Comparison of ENCODE assay signal across 10 cellular contexts in genomic region chr6:4774296-4774695, GRCh38. TPM values are rescaled to one million over a fixed set of nuclear protein-coding genes. Genes with fewer than 3 reads are reported as not detected.
A peak's percentile ranks its signal among the peaks of the same experiment; 100 is the strongest.
DNase-seq lines count a peak whose midpoint lies in the region; ATAC-seq and TF ChIP-seq lines count a peak whose summit lies in the region.
"Had no signal": no experiment of that assay in that cellular context is flagged by ENCODE, and none has a peak within 500 bp of the region (broad histone marks: within the 10 kb centered on the region; RNA-seq: fewer than 3 reads in every experiment).

No MANE protein-coding gene starts in this region.

- H3K4me3 ChIP-seq in Caco-2 (ENCODE audit: low read depth, low read length) (peak overlapping the region; percentile 49), mucosa of descending colon (no peak overlapping the region)

- no peaks in the 10 kb centered on the region for H3K4me1 ChIP-seq in Caco-2
- H3K4me1 ChIP-seq in mucosa of descending colon (ENCODE audit: low read depth), result peaks cover 5% of the 10 kb centered on the region

- H3K9me3 Mint-ChIP-seq in Caco-2 (ENCODE audit: unreplicated experiment) (peaks cover 10% of the 10 kb centered on the region), IgD-negative memory B cell (peaks cover 0 to 4% (median 0%) of the 10 kb centered on the region in 3 donors), nephron progenitor cell (peaks cover 26% of the 10 kb centered on the region)
- H3K9me3 Mint-ChIP-seq in effector memory CD8-positive, alpha-beta T cell, result peaks cover 0 to 4% of the 10 kb centered on the region in 2 donors

- no peak for DNase-seq in Caco-2
- no peak for DNase-seq in effector memory CD8-positive, alpha-beta T cell
- DNase-seq in nephron progenitor cell, result no peak
- DNase-seq in EL, result no peak
- no peak for DNase-seq in middle frontal gyrus (ENCODE audit: extremely low spot score, low spot score)
- no peak for DNase-seq in mucosa of descending colon
- DNase-seq in Kasumi-1 (lab: John Stamatoyannopoulos, UW), result no peak
- DNase-seq: NCI-H2107 had no signal

- H3K4me3 Mint-ChIP-seq in Caco-2 (ENCODE audit: unreplicated experiment) (peak overlapping the region; percentile 93), IgD-negative memory B cell (peak overlapping the region; percentile 90 to 97 (median 95)), nephron progenitor cell (peak overlapping the region; percentile 89)
- peak overlapping the region; percentile 92 to 94 for H3K4me3 Mint-ChIP-seq in effector memory CD8-positive, alpha-beta T cell

- H3K27ac Mint-ChIP-seq in Caco-2 (ENCODE audit: unreplicated experiment), result peak overlapping the region; percentile 89
- H3K27ac Mint-ChIP-seq in IgD-negative memory B cell, result peak overlapping the region; percentile 69 to 92 (median 80)
- peak overlapping the region; percentile 83 to 94 for H3K27ac Mint-ChIP-seq in effector memory CD8-positive, alpha-beta T cell
- H3K27ac Mint-ChIP-seq in nephron progenitor cell, result no peak overlapping the region

- no peaks in the 10 kb centered on the region for H3K27me3 Mint-ChIP-seq in Caco-2 (ENCODE audit: insufficient read depth, unreplicated experiment)
- H3K27me3 Mint-ChIP-seq in IgD-negative memory B cell, result peaks cover 7% of the 10 kb centered on the region
- H3K27me3 Mint-ChIP-seq in effector memory CD8-positive, alpha-beta T cell, result no peaks in the 10 kb centered on the region
- peaks cover 42% of the 10 kb centered on the region for H3K27me3 Mint-ChIP-seq in nephron progenitor cell (ENCODE audit: low read depth, poor library complexity)

- TF ChIP-seq CTCF in Caco-2 (IDR thresholded peaks at IDR 0.05; ENCODE audit: insufficient read depth in 1 of 2, low read depth in 1 of 2, low read length in 1 of 2, severe bottlenecking in 1 of 2, unreplicated experiment in 1 of 2) (no peak), nephron progenitor cell (IDR thresholded peaks at IDR 0.05) (no peak), mucosa of descending colon (IDR thresholded peaks at IDR 0.05) (no peak)

- H3K36me3 ChIP-seq in Caco-2 (ENCODE audit: control insufficient read depth, insufficient read depth, low read length) (no peaks in the 10 kb centered on the region), mucosa of descending colon (ENCODE audit: low read depth) (no peaks in the 10 kb centered on the region)

- no peaks in the 10 kb centered on the region for H3K27me3 ChIP-seq in Caco-2 (replicated peaks; ENCODE audit: control insufficient read depth, insufficient read depth, low read length)

- no peak for ATAC-seq in effector memory CD8-positive, alpha-beta T cell (replicated peaks)
- no peak for ATAC-seq in mucosa of descending colon
- ATAC-seq: activated CD4-positive, CD25-positive, alpha-beta regulatory T cell treated with anti-CD3 and anti-CD28 coated beads, Interleukin-2, amount 50 U/mL, for 24 hours had no signal

- H3K4me1 Mint-ChIP-seq in Caco-2 (ENCODE audit: low read depth, unreplicated experiment) (peaks cover 8% of the 10 kb centered on the region), IgD-negative memory B cell (peaks cover 21 to 25% (median 25%) of the 10 kb centered on the region in 3 donors), nephron progenitor cell (peaks cover 22% of the 10 kb centered on the region)
- peaks cover 25 to 29% of the 10 kb centered on the region in 2 donors for H3K4me1 Mint-ChIP-seq in effector memory CD8-positive, alpha-beta T cell (ENCODE audit: low read depth in 2 of 2)

- intact Hi-C loops in Caco-2 (cut with micrococcal nuclease; ENCODE audit: unreplicated experiment) (loop anchor here (10.0 kb wide), 1 partner anchor 161 kb away; no protein-coding TSS in a partner anchor), mucosa of descending colon (cut with DNase I, micrococcal nuclease) (no loop called here)

- POLR2A ChIA-PET in Caco-2 (lab: Charles Lee), result no interaction called here

- peaks cover 5% of the 10 kb centered on the region; the same call in 1 of the 2 replicates for H3K9me3 ChIP-seq in Caco-2
- H3K9me3 ChIP-seq in mucosa of descending colon, result no peaks in the 10 kb centered on the region

- TSS peak; percentile 50 for BruUV-seq in Caco-2 (replicated peaks; lab: Mats Ljungman, UMichigan)

- CTCF ChIA-PET in Caco-2 (lab: Charles Lee), result no interaction called here

- H3K36me3 Mint-ChIP-seq in Caco-2 (ENCODE audit: insufficient read depth, unreplicated experiment), result no peaks in the 10 kb centered on the region
- peaks cover under 1% of the 10 kb centered on the region for H3K36me3 Mint-ChIP-seq in IgD-negative memory B cell
- H3K36me3 Mint-ChIP-seq in effector memory CD8-positive, alpha-beta T cell (ENCODE audit: insufficient read depth), result peaks cover 7% of the 10 kb centered on the region
- H3K36me3 Mint-ChIP-seq in nephron progenitor cell (ENCODE audit: low read depth), result peaks cover 17% of the 10 kb centered on the region

RNA-seq across cellular contexts. Expression of gene CDYL, which starts 1.9 kb away (rescaled TPM):
- 41.6 and 51.2 TPM in 2 replicates for total RNA-seq in Caco-2 (2022)
- 5.3 TPM for polyA plus RNA-seq in IgD-negative memory B cell
- 10 to 100 TPM; 58.9 to 74.9 (median 71.9) TPM for total RNA-seq in mucosa of descending colon
